Comparison of ENCODE assay signal across 11 cellular contexts in the genomic region with DNA sequence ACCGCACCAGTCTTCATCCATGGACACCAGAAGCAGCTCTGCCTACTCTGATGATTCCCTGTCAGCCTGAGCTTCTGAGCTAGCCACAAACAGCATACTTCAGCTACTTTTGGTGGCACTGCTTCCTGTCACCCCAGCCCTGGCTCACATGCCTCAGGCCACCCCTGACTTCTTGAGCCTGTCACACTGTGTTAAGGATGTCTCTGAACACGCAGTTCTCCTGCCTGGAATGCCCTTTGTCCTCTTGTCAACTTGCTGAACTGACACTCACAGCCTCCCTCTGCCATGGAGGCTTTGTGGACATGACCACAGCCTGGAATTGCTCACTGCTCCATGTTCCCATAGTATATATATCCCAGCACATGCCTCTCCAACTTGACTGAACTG. TPM values are rescaled to one million over a fixed set of nuclear protein-coding genes. Genes with fewer than 3 reads are reported as not detected.
DNase-seq lines count a peak whose midpoint lies in the region; ATAC-seq and TF ChIP-seq lines count a peak whose summit lies in the region.
"Had no signal": no experiment of that assay in that cellular context is flagged by ENCODE, and none has a peak within 500 bp of the region (broad histone marks: within the 10 kb centered on the region; RNA-seq: fewer than 3 reads in every experiment).

No MANE protein-coding gene starts in this region.

- peaks cover 52% of the 10 kb centered on the region for H3K4me1 Mint-ChIP-seq in nephron progenitor cell

- no peak for DNase-seq in nephron progenitor cell
- DNase-seq in AG20443 (ENCODE audit: low spot score), result no peak
- no peak for DNase-seq in GM03348 (ENCODE audit: low spot score)
- DNase-seq: colonic mucosa, NCI-H2081, SHP77 treated with DMSO at 0.1 percent for 48 hours had no signal

- peak overlapping the region; percentile 97 for H3K27ac Mint-ChIP-seq in nephron progenitor cell

- no peaks in the 10 kb centered on the region for H3K9me3 Mint-ChIP-seq in nephron progenitor cell

- H3K4me3 ChIP-seq in BLaER1, result no peak overlapping the region
- peak overlapping the region; percentile 84 for H3K4me3 ChIP-seq in Loucy (ENCODE audit: low read length, poor library complexity, severe bottlenecking)
- no peak overlapping the region for H3K4me3 ChIP-seq in gastroesophageal sphincter
- H3K4me3 ChIP-seq: colonic mucosa had no signal

- peak overlapping the region; percentile 98 for H3K4me2 ChIP-seq in BLaER1
- peak overlapping the region; percentile 93 for H3K4me2 ChIP-seq in Loucy (ENCODE audit: low read depth, low read length, poor library complexity, severe bottlenecking)

- H4K20me1 ChIP-seq in BLaER1, result peaks cover 100% of the 10 kb centered on the region
- H4K20me1 ChIP-seq in Loucy (ENCODE audit: insufficient read depth, low read length, poor library complexity, severe bottlenecking), result peaks cover 99% of the 10 kb centered on the region

- H3K27ac ChIP-seq in BLaER1, result peak overlapping the region; percentile 47; the same call in 1 of the 2 replicates
- H3K27ac ChIP-seq in gastroesophageal sphincter, result peak overlapping the region in 3 of 4 donors; percentile 24 to 45 (median 40)
- H3K27ac ChIP-seq: colonic mucosa had no signal

- H3K4me1 ChIP-seq in BLaER1 (peaks cover 100% of the 10 kb centered on the region), Loucy (ENCODE audit: insufficient read depth, low read length, poor library complexity, severe bottlenecking) (peaks cover 94% of the 10 kb centered on the region), gastroesophageal sphincter (peaks cover 0 to 79% (median 16%) of the 10 kb centered on the region in 3 donors)

- no peaks in the 10 kb centered on the region for H3K27me3 Mint-ChIP-seq in nephron progenitor cell (ENCODE audit: low read depth, poor library complexity)

- H3K36me3 ChIP-seq in BLaER1 (peaks cover 83% of the 10 kb centered on the region), Loucy (ENCODE audit: insufficient read depth, low read length) (peaks cover 67% of the 10 kb centered on the region), gastroesophageal sphincter (peaks cover 0 to 28% of the 10 kb centered on the region in 2 donors)
- H3K36me3 ChIP-seq: colonic mucosa had no signal

- peaks cover 100% of the 10 kb centered on the region for H3K79me2 ChIP-seq in Loucy (ENCODE audit: insufficient read depth, low read length)

- 95% methylated on average over 2 of the region's 2 CpGs; no CpG with 5 or more reads in 1 of the 2 donors for WGBS in gastroesophageal sphincter (ENCODE audit: low coverage in 1 of 2), 2 donors

- H3K9me2 ChIP-seq in Loucy (replicated peaks; ENCODE audit: low read depth, low read length), result no peaks in the 10 kb centered on the region

- peaks cover 51% of the 10 kb centered on the region for H3K36me3 Mint-ChIP-seq in nephron progenitor cell (ENCODE audit: low read depth)

- no peak for TF ChIP-seq EP300 in gastroesophageal sphincter (IDR thresholded peaks at IDR 0.05)

- peak; percentile 63 for ATAC-seq in gastroesophageal sphincter
- no peak for ATAC-seq in GM19324 (IDR thresholded peaks at IDR 0.05; ENCODE audit: low FRiP score, unreplicated experiment)
- no peak for ATAC-seq in GM21717 (IDR thresholded peaks at IDR 0.05; ENCODE audit: unreplicated experiment)

- TF ChIP-seq CTCF in Loucy (conservative IDR thresholded peaks at IDR 0.05; ENCODE audit: low read length) (no peak), gastroesophageal sphincter (IDR thresholded peaks at IDR 0.05) (no peak), nephron progenitor cell (IDR thresholded peaks at IDR 0.05) (no peak)

- no peaks in the 10 kb centered on the region for H3K27me3 ChIP-seq in BLaER1
- H3K27me3 ChIP-seq in Loucy (ENCODE audit: insufficient read depth, low read length, poor library complexity, severe bottlenecking), result no peaks in the 10 kb centered on the region
- no peaks in the 10 kb centered on the region for H3K27me3 ChIP-seq in gastroesophageal sphincter
- H3K27me3 ChIP-seq: colonic mucosa had no signal

- no peaks in the 10 kb centered on the region for H3F3A ChIP-seq in Loucy (ENCODE audit: low read depth)

- H3K4me3 Mint-ChIP-seq in nephron progenitor cell, result no peak overlapping the region

- H3K9ac ChIP-seq in BLaER1 (peak overlapping the region; percentile 31), Loucy (ENCODE audit: low read depth, low read length, poor library complexity, severe bottlenecking) (peak overlapping the region; percentile 56)

- TF ChIP-seq POLR2A in gastroesophageal sphincter (IDR thresholded peaks at IDR 0.05), result no peak

- H3K9me3 ChIP-seq in BLaER1, result no peaks in the 10 kb centered on the region
- no peaks in the 10 kb centered on the region for H3K9me3 ChIP-seq in Loucy (ENCODE audit: insufficient read depth, low read depth, low read length)
- H3K9me3 ChIP-seq in gastroesophageal sphincter, result no peaks in the 10 kb centered on the region
- H3K9me3 ChIP-seq: colonic mucosa had no signal

- no peak overlapping the region for H2AFZ ChIP-seq in Loucy (ENCODE audit: low read length)

RNA-seq across cellular contexts. Expression of a gene that starts 7.2 kb away (rescaled TPM):
- total RNA-seq in gastroesophageal sphincter, result 100 to 1,000 TPM; 163 to 180 (median 177) TPM

RNA-seq across cellular contexts. Expression of a gene that starts 55.3 kb away (rescaled TPM):
- not detected for total RNA-seq in gastroesophageal sphincter
- total RNA-seq: colonic mucosa had no signal
